Comparison of ENCODE assay signal across 16 cellular contexts in the genomic region with DNA sequence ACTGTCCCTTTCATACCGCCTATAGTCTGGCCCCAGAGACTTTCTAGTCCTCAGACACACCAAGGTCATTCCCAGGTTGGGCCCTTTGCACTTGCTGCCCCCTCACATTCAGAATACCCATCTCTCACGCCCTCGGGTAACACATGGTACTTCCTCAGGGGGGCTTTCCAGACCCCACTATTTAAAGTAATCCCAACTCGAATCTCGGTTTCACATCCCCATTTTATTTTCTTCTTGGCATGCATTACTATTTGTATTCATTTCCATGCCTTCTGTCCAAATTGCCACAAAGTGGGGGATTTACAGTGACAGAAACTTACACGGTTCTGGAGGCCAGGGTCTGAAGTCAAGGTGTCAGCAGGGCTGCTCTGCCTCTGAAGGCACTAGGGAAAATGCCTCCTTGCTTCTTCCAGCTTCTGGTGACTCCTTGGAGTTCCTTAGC. TPM values are rescaled to one million over a fixed set of nuclear protein-coding genes. Genes with fewer than 3 reads are reported as not detected.
DNase-seq lines count a peak whose midpoint lies in the region; ATAC-seq, FAIRE-seq and TF ChIP-seq lines count a peak whose summit lies in the region.
"Had no signal": no experiment of that assay in that cellular context is flagged by ENCODE, and none has a peak within 500 bp of the region (broad histone marks: within the 10 kb centered on the region; RNA-seq: fewer than 3 reads in every experiment).

No MANE protein-coding gene starts in this region.

- H3K4me2 ChIP-seq in OCI-LY3 (ENCODE audit: low read length) (peak overlapping the region; percentile 49), mesenchymal stem cell (ENCODE audit: low read length, poor library complexity, severe bottlenecking) (no peak overlapping the region)

- H2AFZ ChIP-seq in OCI-LY3 (ENCODE audit: low read depth, low read length) (no peak overlapping the region), mesenchymal stem cell (ENCODE audit: low read depth, low read length) (no peak overlapping the region)

- H3K9me3 ChIP-seq in OCI-LY3 (ENCODE audit: insufficient read depth, low read length) (no peaks in the 10 kb centered on the region), mesenchymal stem cell (ENCODE audit: control insufficient read depth, low read length) (no peaks in the 10 kb centered on the region)
- H3K9me3 ChIP-seq: heart left ventricle had no signal

- peaks cover 37% of the 10 kb centered on the region for H3K36me3 ChIP-seq in OCI-LY3 (replicated peaks; ENCODE audit: low read depth, low read length)
- H3K36me3 ChIP-seq in mesenchymal stem cell (ENCODE audit: control insufficient read depth in 1 of 2, insufficient read depth in 2 of 2, low read depth in 1 of 2, low read length in 2 of 2): peaks cover 13 to 54% of the 10 kb centered on the region in 2 experiments

- no peak overlapping the region for H2BK120ac ChIP-seq in mesenchymal stem cell (ENCODE audit: low read depth, low read length)

- DNase-seq in NCI-H82 treated with DMSO at 0.1 percent for 48 hours (lab: John Stamatoyannopoulos, UW; ENCODE audit: unreplicated experiment): no peak
- DNase-seq in mesenchymal stem cell: no peak
- no peak for DNase-seq in stimulated activated CD4-positive, alpha-beta T cell treated with anti-CD3 and anti-CD28 coated beads, Interleukin-4, amount 100 ng/mL, for 4 hours
- no peak for DNase-seq in urothelium cell line (ENCODE audit: low spot score)
- DNase-seq: activated CD8-positive, alpha-beta memory T cell treated with anti-CD3 and anti-CD28 coated beads, Interleukin-2, amount 50 U/mL, for 48 hours; effector memory CD8-positive, alpha-beta T cell; heart left ventricle; mammary epithelial cell; NCI-H1694 treated with DMSO at 0.1 percent for 48 hours; retina; T-helper 9 cell had no signal

- WGBS in mesenchymal stem cell: 97% methylated on average over 6 of the region's 6 CpGs

- H3K4me3 ChIP-seq in OCI-LY3 (ENCODE audit: low read length) (peak overlapping the region; percentile 10; the same call in 1 of the 2 replicates), mesenchymal stem cell (ENCODE audit: insufficient read depth in 1 of 2, low read depth in 1 of 2, low read length in 2 of 2) (no peak overlapping the region)
- H3K4me3 ChIP-seq: heart left ventricle had no signal

- H3K27ac ChIP-seq in OCI-LY3 (ENCODE audit: low read length) (peak overlapping the region; percentile 26; the same call in 1 of the 2 replicates), mesenchymal stem cell (ENCODE audit: low read length, poor library complexity, severe bottlenecking) (no peak overlapping the region)
- H3K27ac ChIP-seq: heart left ventricle had no signal

- H4K8ac ChIP-seq in mesenchymal stem cell (ENCODE audit: low read length): no peak overlapping the region

- no peak overlapping the region for H3K4ac ChIP-seq in mesenchymal stem cell (ENCODE audit: low read depth in 1 of 2, low read length in 2 of 2)

- no peak overlapping the region for H3K18ac ChIP-seq in mesenchymal stem cell (ENCODE audit: low read depth in 1 of 2, low read length in 2 of 2)

- no peak for FAIRE-seq in urothelium cell line (lab: Jason Lieb, UNC)
- FAIRE-seq: astrocyte had no signal

- H3K27me3 ChIP-seq in OCI-LY3 (ENCODE audit: low read depth, low read length): no peaks in the 10 kb centered on the region
- no peaks in the 10 kb centered on the region for H3K27me3 ChIP-seq in mesenchymal stem cell (ENCODE audit: control insufficient read depth in 1 of 2, insufficient read depth in 1 of 2, low read length in 2 of 2)
- H3K27me3 ChIP-seq: heart left ventricle had no signal

- no peak overlapping the region for H2BK12ac ChIP-seq in mesenchymal stem cell (ENCODE audit: low read length in 2 of 2)

- H2AK5ac ChIP-seq in mesenchymal stem cell (ENCODE audit: low read length, severe bottlenecking): no peak overlapping the region

- H4K20me1 ChIP-seq in OCI-LY3 (ENCODE audit: insufficient read depth, low read length): no peaks in the 10 kb centered on the region

- ATAC-seq in GM18520 (IDR thresholded peaks at IDR 0.05; ENCODE audit: unreplicated experiment) (peak; percentile 57), GM21367 (IDR thresholded peaks at IDR 0.05; ENCODE audit: unreplicated experiment) (peak; percentile 67), HG02981 (IDR thresholded peaks at IDR 0.05; ENCODE audit: unreplicated experiment) (peak; percentile 66)
- ATAC-seq: effector memory CD8-positive, alpha-beta T cell; heart left ventricle had no signal

- H3K9ac ChIP-seq in OCI-LY3 (ENCODE audit: low read length): peak overlapping the region; percentile 3; the same call in 1 of the 2 replicates
- H3K9ac ChIP-seq in mesenchymal stem cell (ENCODE audit: low read length): no peak overlapping the region

- H3K4me1 ChIP-seq in OCI-LY3 (ENCODE audit: low read length): peaks cover 33% of the 10 kb centered on the region
- H3K4me1 ChIP-seq in mesenchymal stem cell (ENCODE audit: control insufficient read depth, insufficient read depth, low read depth, low read length): peaks cover 3% of the 10 kb centered on the region

- no peak overlapping the region for H2BK15ac ChIP-seq in mesenchymal stem cell (ENCODE audit: low read depth, poor library complexity, severe bottlenecking)

- TF ChIP-seq CTCF in OCI-LY3 (IDR thresholded peaks at IDR 0.05; ENCODE audit: low read depth, low read length): no peak

- H3K79me2 ChIP-seq in OCI-LY3 (ENCODE audit: low read length): no peaks in the 10 kb centered on the region

- no peak overlapping the region for H2BK5ac ChIP-seq in mesenchymal stem cell (ENCODE audit: low read depth, low read length, poor library complexity, severe bottlenecking)

- peaks cover 9% of the 10 kb centered on the region for H3K79me1 ChIP-seq in mesenchymal stem cell (replicated peaks; ENCODE audit: low read length, poor library complexity, severe bottlenecking)

- H3K23ac ChIP-seq in mesenchymal stem cell (ENCODE audit: low read length in 2 of 2): no peak overlapping the region

- H4K91ac ChIP-seq in mesenchymal stem cell (ENCODE audit: low read length): no peak overlapping the region

- no peak overlapping the region for H3K14ac ChIP-seq in mesenchymal stem cell (ENCODE audit: low read length in 2 of 2)

RNA-seq across cellular contexts. Expression of gene RCN1, which starts 15.0 kb away (rescaled TPM):
- 505 TPM for polyA plus RNA-seq in mesenchymal stem cell (2013, experiment 1 of 2)
- 505 TPM for polyA plus RNA-seq in mesenchymal stem cell (2013, experiment 2 of 2)
